ENCODE assay signal across 17 cellular contexts in genomic region chr16:52547834-52548215, GRCh38. TPM values are rescaled to one million over a fixed set of nuclear protein-coding genes. Genes with fewer than 3 reads are reported as not detected.
DNase-seq lines count a peak whose midpoint lies in the region; ATAC-seq and TF ChIP-seq lines count a peak whose summit lies in the region.
"Had no signal": no experiment of that assay in that cellular context is flagged by ENCODE, and none has a peak within 500 bp of the region (broad histone marks: within the 10 kb centered on the region; RNA-seq: fewer than 3 reads in every experiment).

No MANE protein-coding gene starts in this region.

- peaks cover 28% of the 10 kb centered on the region for H3K27me3 ChIP-seq in hepatocyte
- H3K27me3 ChIP-seq in neuronal stem cell (ENCODE audit: control insufficient read depth in 3 of 3, insufficient read depth in 3 of 3, low read depth in 1 of 3, low read length in 3 of 3) = no peaks in the 10 kb centered on the region

- TF ChIP-seq CTCF in hepatocyte (IDR thresholded peaks at IDR 0.05; ENCODE audit: poor library complexity) = no peak

- H3K4me1 ChIP-seq in hepatocyte (ENCODE audit: insufficient read depth) (peaks cover 5% of the 10 kb centered on the region), neuronal stem cell (ENCODE audit: control insufficient read depth in 2 of 2, insufficient read depth in 1 of 2, low read depth in 1 of 2, low read length in 2 of 2) (peaks cover 12 to 51% of the 10 kb centered on the region in 2 donors)

- H4K20me1 ChIP-seq in hepatocyte (ENCODE audit: insufficient read depth, poor library complexity, severe bottlenecking) = no peaks in the 10 kb centered on the region

- H3K4me3 ChIP-seq in hepatocyte (peak overlapping the region; percentile 11), neuronal stem cell (ENCODE audit: low read length in 2 of 2) (peak overlapping the region; percentile 84 to 90)

- H2AFZ ChIP-seq in hepatocyte (peak overlapping the region; percentile 50), neuronal stem cell (ENCODE audit: low read length) (peak overlapping the region; percentile 81)

- H2BK12ac ChIP-seq in neuronal stem cell (ENCODE audit: low read length) = no peak overlapping the region

- H3K9ac ChIP-seq in neuronal stem cell (ENCODE audit: low read depth, low read length, poor library complexity) = no peak overlapping the region

- 57% methylated on average over 8 of the region's 8 CpGs for WGBS in hepatocyte (ENCODE audit: low lambda C conversion rate, missing lambda C conversion rate)
- WGBS in neuronal stem cell (ENCODE audit: extremely low coverage in 2 of 2, insufficient read length in 2 of 2, insufficient replicate concordance in 1 of 2), 2 donors = 100% methylated on average over 1 of the region's 8 CpGs; no CpG with 5 or more reads in 1 of the 2 donors

- no peak overlapping the region for H4K8ac ChIP-seq in neuronal stem cell (ENCODE audit: low read depth, low read length)

- H3K23ac ChIP-seq in neuronal stem cell (ENCODE audit: low read depth, low read length, poor library complexity) = no peak overlapping the region

- peaks cover 33% of the 10 kb centered on the region for H3K79me2 ChIP-seq in hepatocyte

- no peak overlapping the region for H3K14ac ChIP-seq in neuronal stem cell (ENCODE audit: low read length)

- peaks cover 7% of the 10 kb centered on the region for H3K79me1 ChIP-seq in neuronal stem cell (ENCODE audit: low read depth, low read length)

- H2BK15ac ChIP-seq in neuronal stem cell (ENCODE audit: low read length) = peak overlapping the region; percentile 98

- H3K4me2 ChIP-seq in hepatocyte = peak overlapping the region; percentile 75
- H3K4me2 ChIP-seq in neuronal stem cell (ENCODE audit: insufficient read depth, low read length, poor library complexity, severe bottlenecking) = peak overlapping the region; percentile 86

- no peak for ATAC-seq in HG03520 (IDR thresholded peaks at IDR 0.05; ENCODE audit: unreplicated experiment)

- H3K9me2 ChIP-seq in hepatocyte (replicated peaks; ENCODE audit: insufficient read depth) = no peaks in the 10 kb centered on the region

- peak overlapping the region; percentile 73 for H2BK5ac ChIP-seq in neuronal stem cell (ENCODE audit: low read length)

- H3K36me3 ChIP-seq in hepatocyte (replicated peaks; ENCODE audit: insufficient read depth, low read depth) (no peaks in the 10 kb centered on the region), neuronal stem cell (replicated peaks in 1 of 2; ENCODE audit: control insufficient read depth in 2 of 2, insufficient read depth in 2 of 2, low read length in 2 of 2) (peaks cover 0 to 4% of the 10 kb centered on the region in 2 donors)

- peak overlapping the region; percentile 95 for H3K18ac ChIP-seq in neuronal stem cell (ENCODE audit: low read length)

- H3K4ac ChIP-seq in neuronal stem cell (ENCODE audit: low read length) = no peak overlapping the region

- H2BK120ac ChIP-seq in neuronal stem cell (ENCODE audit: low read depth, low read length) = no peak overlapping the region

- H3K9me3 ChIP-seq in hepatocyte (ENCODE audit: low read depth) (no peaks in the 10 kb centered on the region), neuronal stem cell (replicated peaks in 1 of 2; ENCODE audit: control insufficient read depth in 2 of 2, insufficient read depth in 1 of 2, low read depth in 1 of 2, low read length in 2 of 2) (no peaks in the 10 kb centered on the region)
- H3K9me3 ChIP-seq: mucosa of descending colon had no signal

- H2AK5ac ChIP-seq in neuronal stem cell (ENCODE audit: low read depth, low read length) = peak overlapping the region; percentile 87

- no peak overlapping the region for H4K91ac ChIP-seq in neuronal stem cell (ENCODE audit: low read depth, low read length, poor library complexity)

- DNase-seq in NCI-H510A treated with DMSO at 0.1 percent for 48 hours (lab: John Stamatoyannopoulos, UW) = peak; percentile 63
- DNase-seq in NCI-H510A (lab: John Stamatoyannopoulos, UW) = no peak
- DNase-seq in SK-N-DZ (ENCODE audit: low spot score) = peak; percentile 33
- DNase-seq in hepatocyte (ENCODE audit: low spot score) = no peak
- no peak for DNase-seq in neuronal stem cell (ENCODE audit: low spot score)
- DNase-seq in NCI-H446 (lab: John Stamatoyannopoulos, UW) = no peak
- no peak for DNase-seq in caudate nucleus (lab: John Stamatoyannopoulos, UW)
- DNase-seq: activated CD4-positive, CD25-positive, alpha-beta regulatory T cell treated with anti-CD3 and anti-CD28 coated beads, Interleukin-2, amount 50 U/mL, for 72 hours; activated CD8-positive, alpha-beta memory T cell treated with anti-CD3 and anti-CD28 coated beads, Interleukin-2, amount 50 U/mL, for 48 hours; activated naive CD4-positive, alpha-beta T cell treated with anti-CD3 and anti-CD28 coated beads, Interleukin-2, amount 50 U/mL, for 16 hours; Karpas-422; kidney glomerular epithelial cell; NCI-H1694; stimulated activated CD4-positive, alpha-beta T cell treated with anti-CD3 and anti-CD28 coated beads, Interleukin-1b, Interleukin-23, amount 100 ng/mL, for 48 hours had no signal

- peak overlapping the region; percentile 86 for H3K27ac ChIP-seq in hepatocyte
- H3K27ac ChIP-seq in neuronal stem cell (replicated peaks; ENCODE audit: low read length) = peak overlapping the region; percentile 60
- no peak overlapping the region for H3K27ac ChIP-seq in caudate nucleus (ENCODE audit: low read depth, low read length)

RNA-seq across cellular contexts. Expression of gene TOX3, which starts 0.9 kb away (rescaled TPM):
- polyA plus RNA-seq in SK-N-DZ (2014; cell fraction: cytosol; rRNA removed) = 15.7 and 16.5 TPM in 2 replicates
- polyA plus RNA-seq in SK-N-DZ (2014; cell fraction: nucleus; rRNA removed) = 7.1 and 10.9 TPM in 2 replicates
- total RNA-seq in hepatocyte = 9.4 and 11.8 TPM in 2 replicates
- 23.6 and 38.1 TPM in 2 replicates for polyA plus RNA-seq in hepatocyte
- 82.7 TPM for polyA plus RNA-seq in neuronal stem cell (2013, experiment 1 of 2)
- 86.2 TPM for polyA plus RNA-seq in neuronal stem cell (2013, experiment 2 of 2)
- total RNA-seq: T-helper 1 cell treated with Interleukin-12 subunit alpha and Interleukin-12 subunit beta and Interleukin-4 antibody, amounts not matched to agents 30 ng/mL and 1 ng/mL, for 36 hours had no signal

Comparison
In these comparisons a context has a peak if more than half of its experiments do, and no peak if none do; other contexts are left out.
1. DNase-seq: peak in NCI-H510A treated with DMSO at 0.1 percent for 48 hours (single experiment) and SK-N-DZ (single experiment); none in NCI-H510A (single experiment), hepatocyte (single experiment), neuronal stem cell (single experiment), NCI-H446 (0 of 2) and caudate nucleus (0 of 61).